Comparison of ENCODE assay signal across 12 cellular contexts in the genomic region with DNA sequence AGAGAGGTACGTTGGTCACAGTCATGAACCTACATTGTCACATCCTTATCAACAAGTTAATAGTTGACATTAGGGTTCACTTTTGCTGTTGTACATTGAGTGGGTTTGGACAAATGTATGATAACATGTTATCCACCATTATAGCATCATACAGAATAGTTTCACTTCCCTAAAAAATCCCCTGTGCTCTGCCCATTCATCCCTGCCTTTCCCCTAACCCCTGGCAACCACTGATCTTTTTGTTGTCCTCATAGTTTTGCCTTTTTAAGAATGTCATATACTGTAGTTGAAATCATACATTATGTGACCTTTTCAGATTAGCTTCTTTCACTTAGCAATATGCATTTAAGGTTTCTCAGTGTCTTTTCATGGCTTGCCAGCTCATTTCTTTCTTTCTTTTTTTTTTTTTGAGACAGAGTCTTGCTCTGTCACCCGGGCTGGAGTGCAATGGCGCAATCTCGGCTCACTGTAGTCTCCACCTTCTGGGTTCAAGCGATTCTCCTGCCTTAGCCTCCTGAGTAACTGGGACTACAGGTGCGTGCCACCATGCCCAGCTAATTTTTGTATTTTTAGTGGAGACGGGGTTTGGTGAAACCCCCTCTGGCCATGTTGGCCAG. TPM values are rescaled to one million over a fixed set of nuclear protein-coding genes. Genes with fewer than 3 reads are reported as not detected.
DNase-seq lines count a peak whose midpoint lies in the region; ATAC-seq and TF ChIP-seq lines count a peak whose summit lies in the region.
"Had no signal": no experiment of that assay in that cellular context is flagged by ENCODE, and none has a peak within 500 bp of the region (broad histone marks: within the 10 kb centered on the region; RNA-seq: fewer than 3 reads in every experiment).

No MANE protein-coding gene starts in this region.

- in situ Hi-C loops in GM13977 (cut with MboI; ENCODE audit: low pct_unique_long_range_greater_than_20kb, low sequenced_read_pairs, unreplicated experiment): loop anchor here (25.0 kb wide), 1 partner anchor 491 kb away; no protein-coding TSS in a partner anchor

- no peak overlapping the region for H3K27ac Mint-ChIP-seq in natural killer cell treated with Interleukin-12 subunit alpha and Interleukin-12 subunit beta and Interleukin-15 and Interleukin-18, amount 100 ng/mL, for 72 hours
- H3K27ac Mint-ChIP-seq in natural killer cell: no peak overlapping the region

- H3K36me3 ChIP-seq in Karpas-422 (ENCODE audit: insufficient read depth, low read length): peaks cover 24% of the 10 kb centered on the region; the same call in 1 of the 2 replicates
- H3K36me3 ChIP-seq: colonic mucosa had no signal

- no peak overlapping the region for H2AFZ ChIP-seq in Karpas-422 (ENCODE audit: low read length)

- no peaks in the 10 kb centered on the region for H3K36me3 Mint-ChIP-seq in natural killer cell treated with Interleukin-12 subunit alpha and Interleukin-12 subunit beta and Interleukin-15 and Interleukin-18, amount 100 ng/mL, for 72 hours
- H3K36me3 Mint-ChIP-seq in natural killer cell: no peaks in the 10 kb centered on the region

- TF ChIP-seq CTCF in natural killer cell (IDR thresholded peaks at IDR 0.05): no peak
- no peak for TF ChIP-seq CTCF in GM13977 (IDR thresholded peaks at IDR 0.05; ENCODE audit: extremely low read depth, insufficient read depth, missing control alignments)
- no peak for TF ChIP-seq CTCF in omental fat pad (IDR thresholded peaks at IDR 0.05)

- H3K27me3 ChIP-seq in Karpas-422 (ENCODE audit: low read length): no peaks in the 10 kb centered on the region
- H3K27me3 ChIP-seq: colonic mucosa, SJSA1 had no signal

- H3K4me3 Mint-ChIP-seq in natural killer cell treated with Interleukin-12 subunit alpha and Interleukin-12 subunit beta and Interleukin-15 and Interleukin-18, amount 100 ng/mL, for 72 hours: peak overlapping the region; percentile 8
- H3K4me3 Mint-ChIP-seq in natural killer cell: no peak overlapping the region
- H3K4me3 Mint-ChIP-seq: activated T-cell treated with anti-CD3 and anti-CD28 coated beads, Interleukin-2, amount 50 U/mL, for 4 hours had no signal

- no peaks in the 10 kb centered on the region for H3K27me3 Mint-ChIP-seq in natural killer cell treated with Interleukin-12 subunit alpha and Interleukin-12 subunit beta and Interleukin-15 and Interleukin-18, amount 100 ng/mL, for 72 hours
- H3K27me3 Mint-ChIP-seq in natural killer cell (ENCODE audit: low read depth in 2 of 2): no peaks in the 10 kb centered on the region

- H3K9me3 ChIP-seq in Karpas-422 (ENCODE audit: low read length): peaks cover 9% of the 10 kb centered on the region; the same call in 1 of the 2 replicates
- H3K9me3 ChIP-seq: colonic mucosa, SJSA1 had no signal

- peaks cover 100% of the 10 kb centered on the region for H3K79me2 ChIP-seq in Karpas-422 (ENCODE audit: low read length)

- H3K4me1 Mint-ChIP-seq in natural killer cell treated with Interleukin-12 subunit alpha and Interleukin-12 subunit beta and Interleukin-15 and Interleukin-18, amount 100 ng/mL, for 72 hours (ENCODE audit: low read depth in 2 of 2): peaks cover 49 to 54% of the 10 kb centered on the region in 2 donors
- H3K4me1 Mint-ChIP-seq in natural killer cell: peaks cover 52 to 56% of the 10 kb centered on the region in 2 donors

- peak in 1 of 2 donors; percentile 36 for ATAC-seq in natural killer cell treated with Interleukin-12 subunit alpha and Interleukin-12 subunit beta and Interleukin-15 and Interleukin-18, amount 100 ng/mL, for 72 hours
- ATAC-seq in natural killer cell: no peak
- peak; percentile 76 for ATAC-seq in HG02759 (IDR thresholded peaks at IDR 0.05; ENCODE audit: unreplicated experiment)
- ATAC-seq in omental fat pad (ENCODE audit: low FRiP score): no peak

- peaks cover 9% of the 10 kb centered on the region for H3K4me1 ChIP-seq in Karpas-422 (ENCODE audit: low read length)

- H3K9me2 ChIP-seq in Karpas-422 (replicated peaks; ENCODE audit: insufficient read depth, low read length): no peaks in the 10 kb centered on the region

- intact Hi-C loops in natural killer cell (cut with micrococcal nuclease): loop anchor here (10.0 kb wide), 1 partner anchor 53 kb away; a partner anchor contains a TSS

- H3K9me3 Mint-ChIP-seq in natural killer cell treated with Interleukin-12 subunit alpha and Interleukin-12 subunit beta and Interleukin-15 and Interleukin-18, amount 100 ng/mL, for 72 hours: no peaks in the 10 kb centered on the region
- H3K9me3 Mint-ChIP-seq in natural killer cell: no peaks in the 10 kb centered on the region
- H3K9me3 Mint-ChIP-seq: activated T-cell treated with anti-CD3 and anti-CD28 coated beads, Interleukin-2, amount 50 U/mL, for 4 hours had no signal

- H3K4me3 ChIP-seq in Karpas-422 (ENCODE audit: low read length): no peak overlapping the region
- H3K4me3 ChIP-seq: colonic mucosa, SJSA1 had no signal

- DNase-seq in natural killer cell treated with Interleukin-12 subunit alpha and Interleukin-12 subunit beta and Interleukin-15 and Interleukin-18, amount 100 ng/mL, for 72 hours (ENCODE audit: low spot score): no peak
- DNase-seq in natural killer cell: no peak
- peak; percentile 63 for DNase-seq in Karpas-422
- DNase-seq in GM13977 (ENCODE audit: low spot score): no peak
- no peak for DNase-seq in omental fat pad (ENCODE audit: low spot score)
- DNase-seq in T1000 (lab: John Stamatoyannopoulos, UW): no peak
- no peak for DNase-seq in NCI-H524 (lab: John Stamatoyannopoulos, UW)
- DNase-seq: activated T-cell treated with anti-CD3 and anti-CD28 coated beads, Interleukin-2, amount 50 U/mL, for 4 hours; colonic mucosa; hypothalamus had no signal

- no peak overlapping the region for H3K27ac ChIP-seq in Karpas-422 (ENCODE audit: low read length)
- H3K27ac ChIP-seq: colonic mucosa, SJSA1 had no signal

- peaks cover 15% of the 10 kb centered on the region; the same call in 1 of the 2 replicates for H4K20me1 ChIP-seq in Karpas-422 (ENCODE audit: insufficient read depth, low read depth, low read length)

- no peak overlapping the region for H3K9ac ChIP-seq in Karpas-422 (ENCODE audit: low read length)

- H3K4me2 ChIP-seq in Karpas-422 (ENCODE audit: low read depth, low read length, poor library complexity, severe bottlenecking): no peak overlapping the region

RNA-seq across cellular contexts. Expression of a gene that starts 50.6 kb away (rescaled TPM):
- 10 to 100 TPM; 43.4 to 83.3 TPM for total RNA-seq in natural killer cell treated with Interleukin-12 subunit alpha and Interleukin-12 subunit beta and Interleukin-15 and Interleukin-18, amount 100 ng/mL, for 72 hours
- total RNA-seq in natural killer cell (10 to 100 TPM; 12.8 to 20.5 (median 14.4) TPM), omental fat pad (10 to 100 TPM; 19.3 to 93.9 (median 22.3) TPM)
- total RNA-seq in Karpas-422 (2014; rRNA removed; shearing (Covaris generic); ENCODE audit: low replicate concordance): 67.9 and 109 TPM in 2 replicates
